ENCODE assay signal across 17 cellular contexts in the genomic region with DNA sequence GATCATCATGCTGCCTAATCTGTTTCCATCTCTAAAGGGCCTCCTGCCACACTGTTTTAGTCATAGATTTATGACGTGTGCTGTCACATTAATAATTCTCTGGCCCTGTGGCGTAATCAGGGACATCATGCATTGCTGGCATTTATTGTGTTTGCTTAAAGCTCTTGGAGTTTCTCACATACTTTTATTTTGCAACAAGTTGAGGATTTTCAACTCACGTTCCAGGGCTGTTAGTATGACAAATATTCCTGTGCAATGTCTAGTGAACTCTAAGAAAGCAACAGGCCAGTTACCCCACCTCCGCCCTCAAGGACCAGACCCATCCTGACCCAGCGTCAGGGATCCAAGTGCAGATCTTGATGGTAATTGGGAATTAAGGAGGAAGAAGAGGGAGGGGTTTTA. TPM values are rescaled to one million over a fixed set of nuclear protein-coding genes. Genes with fewer than 3 reads are reported as not detected.
DNase-seq lines count a peak whose midpoint lies in the region; ATAC-seq and TF ChIP-seq lines count a peak whose summit lies in the region.
"Had no signal": no experiment of that assay in that cellular context is flagged by ENCODE, and none has a peak within 500 bp of the region (broad histone marks: within the 10 kb centered on the region; RNA-seq: fewer than 3 reads in every experiment).

No MANE protein-coding gene starts in this region.

- H3K4me2 ChIP-seq in mammary epithelial cell (ENCODE audit: insufficient read depth, low read depth, low read length): no peak overlapping the region

- peaks cover 19% of the 10 kb centered on the region; the same call in 1 of the 2 replicates for H3K27me3 ChIP-seq in ACC112 (ENCODE audit: insufficient read depth, low read length)
- peaks cover 9% of the 10 kb centered on the region for H3K27me3 ChIP-seq in mammary epithelial cell (ENCODE audit: insufficient read depth, low read length)
- no peaks in the 10 kb centered on the region for H3K27me3 ChIP-seq in lung (ENCODE audit: control insufficient read depth, insufficient read depth)
- H3K27me3 ChIP-seq: ascending aorta, SJSA1 had no signal

- ATAC-seq in lung (ENCODE audit: insufficient read depth, low FRiP score): peak; percentile 59

- POLR2A ChIA-PET in HEK293 (lab: Yijun Ruan, JAX): no interaction called here

- H3K4me1 ChIP-seq in ACC112 (ENCODE audit: control insufficient read depth, insufficient read depth, low read length, unreplicated experiment) (peaks cover 7% of the 10 kb centered on the region), HEK293 (ENCODE audit: control insufficient read depth, insufficient read depth, low read length) (no peaks in the 10 kb centered on the region), mammary epithelial cell (ENCODE audit: insufficient read depth, low read length) (no peaks in the 10 kb centered on the region), lung (ENCODE audit: control insufficient read depth in 2 of 2, insufficient read depth in 2 of 2, low read length in 2 of 2) (no peaks in the 10 kb centered on the region)
- H3K4me1 ChIP-seq: ascending aorta, SJSA1 had no signal

- WGBS in mammary epithelial cell (ENCODE audit: low coverage, missing lambda C conversion rate): 53% methylated on average over 5 of the region's 5 CpGs
- 49 to 71% methylated on average over 5 of the region's 5 CpGs for WGBS in lung, 2 donors

- no peak overlapping the region for H2AFZ ChIP-seq in ACC112 (ENCODE audit: low read length, unreplicated experiment)
- no peak overlapping the region for H2AFZ ChIP-seq in mammary epithelial cell (ENCODE audit: low read depth, low read length)

- DNase-seq in mammary epithelial cell (peak; percentile 55), lung (ENCODE audit: low spot score) (peak; percentile 35), NCI-H2081 (lab: John Stamatoyannopoulos, UW) (no peak), C1 segment of cervical spinal cord (lab: John Stamatoyannopoulos, UW) (no peak), NCI-H2107 (lab: John Stamatoyannopoulos, UW) (no peak), NCI-H69 (lab: John Stamatoyannopoulos, UW) (no peak)
- DNase-seq: activated CD4-positive, alpha-beta T cell treated with anti-CD3 and anti-CD28 coated beads, Interleukin-2, amount 50 U/mL, for 48 hours; AML-193; DMS153; dorsolateral prefrontal cortex; foreskin melanocyte; NCI-H2171 treated with DMSO at 0.1 percent for 48 hours; nucleus accumbens had no signal

- in situ Hi-C loops in mammary epithelial cell (cut with MboI; ENCODE audit: low sequenced_read_pairs in 2 of 2): loop anchor here in 1 of 2 donors (10.0 kb wide), 1 partner anchor 222 kb away; no protein-coding TSS in a partner anchor

- H3K36me3 ChIP-seq in ACC112 (ENCODE audit: insufficient read depth, low read length) (no peaks in the 10 kb centered on the region), HEK293 (ENCODE audit: control insufficient read depth in 2 of 2, insufficient read depth in 1 of 2, low read length in 2 of 2) (no peaks in the 10 kb centered on the region), mammary epithelial cell (ENCODE audit: insufficient read depth, low read length) (no peaks in the 10 kb centered on the region), lung (ENCODE audit: control insufficient read depth in 2 of 2, insufficient read depth in 2 of 2, low read length in 2 of 2) (no peaks in the 10 kb centered on the region)
- H3K36me3 ChIP-seq: SJSA1 had no signal

- no peaks in the 10 kb centered on the region for H3K9me3 ChIP-seq in HEK293 (ENCODE audit: control insufficient read depth, insufficient read depth, low read depth, low read length)
- H3K9me3 ChIP-seq in mammary epithelial cell (replicated peaks; ENCODE audit: insufficient read depth, low read length): no peaks in the 10 kb centered on the region
- H3K9me3 ChIP-seq in lung (ENCODE audit: control insufficient read depth in 2 of 2, insufficient read depth in 1 of 2, low read length in 1 of 2): no peaks in the 10 kb centered on the region
- H3K9me3 ChIP-seq: ascending aorta, SJSA1 had no signal

- CTCF ChIA-PET in HEK293 (lab: Yijun Ruan, JAX): interaction anchor here (0.7 to 2.9 kb wide), 5 partner anchors 15 to 129 kb away, joined by 3 to 10 read pairs (median 4); no protein-coding TSS in a partner anchor
- CTCF ChIA-PET in mammary epithelial cell (lab: Charles Lee; ENCODE audit: low non-redundant PET): no interaction called here

- H4K20me1 ChIP-seq in mammary epithelial cell (ENCODE audit: insufficient read depth, low read length): no peaks in the 10 kb centered on the region

- H3K27ac ChIP-seq in ACC112 (ENCODE audit: low read depth, low read length) (peak overlapping the region; percentile 47), HEK293 (ENCODE audit: extremely low read depth, low read depth, low read length) (no peak overlapping the region), mammary epithelial cell (ENCODE audit: insufficient read depth, low read depth, low read length) (no peak overlapping the region), lung (ENCODE audit: low read depth in 1 of 2, low read length in 1 of 2) (no peak overlapping the region)
- H3K27ac ChIP-seq: ascending aorta, dorsolateral prefrontal cortex, SJSA1 had no signal

- H3K79me2 ChIP-seq in ACC112 (ENCODE audit: control insufficient read depth, insufficient read depth, low read length, unreplicated experiment) (no peaks in the 10 kb centered on the region), mammary epithelial cell (ENCODE audit: insufficient read depth, low read length) (no peaks in the 10 kb centered on the region)

- dilution Hi-C loops in mammary epithelial cell (cut with HindIII; ENCODE audit: low sequenced_read_pairs): no loop called here

- intact Hi-C loops in mammary epithelial cell (cut with micrococcal nuclease): loop anchor here (10.0 kb wide), 1 partner anchor 332 kb away; no protein-coding TSS in a partner anchor

- no peak overlapping the region for H3K9ac ChIP-seq in mammary epithelial cell (ENCODE audit: insufficient read depth, low read length)

- no TSS peak for BruUV-seq in mammary epithelial cell (replicated peaks; lab: Mats Ljungman, UMichigan)

- no peak overlapping the region for H3K4me3 ChIP-seq in ACC112 (ENCODE audit: low read depth, low read length)
- no peak overlapping the region for H3K4me3 ChIP-seq in HEK293 (ENCODE audit: low read depth, low read length)
- no peak overlapping the region for H3K4me3 ChIP-seq in mammary epithelial cell (replicated peaks in 1 of 3; ENCODE audit: insufficient read depth in 1 of 3, low read depth in 2 of 3, low read length in 3 of 3)
- H3K4me3 ChIP-seq in lung: no peak overlapping the region
- H3K4me3 ChIP-seq: ascending aorta, dorsolateral prefrontal cortex, SJSA1 had no signal

- TF ChIP-seq CTCF in HEK293 (tag by site-specific recombination; IDR thresholded peaks at IDR 0.05): no peak
- no peak for TF ChIP-seq CTCF in mammary epithelial cell (conservative IDR thresholded peaks at IDR 0.05 in 1 of 2, IDR thresholded peaks at IDR 0.05 in 1 of 2; ENCODE audit: extremely low read depth in 1 of 2, insufficient read depth in 1 of 2, low read depth in 1 of 2, low read length in 2 of 2)
- no peak for TF ChIP-seq CTCF in lung (IDR thresholded peaks at IDR 0.05; ENCODE audit: control extremely low read depth, extremely low read depth)

TF ChIP-seq in HEK293, 187 proteins besides CTCF, POLR2A, EP300 and RAD21:
- TF ChIP-seq ZNF292 (tag by site-specific recombination; IDR thresholded peaks at IDR 0.05; ENCODE audit: borderline replicate concordance, low read depth): no peak
- TF ChIP-seq TCF7L2 (IDR thresholded peaks at IDR 0.05; ENCODE audit: borderline replicate concordance, low read depth, low read length): no peak
- peak; percentile 94 for TF ChIP-seq ZBTB20 (tag by site-specific recombination; IDR thresholded peaks at IDR 0.05)
- TF ChIP-seq ZNF324 (tag by site-specific recombination; IDR thresholded peaks at IDR 0.05): no peak
- TF ChIP-seq ZNF664 (tag by site-specific recombination; IDR thresholded peaks at IDR 0.05): no peak
- TF ChIP-seq, protein P1, sequence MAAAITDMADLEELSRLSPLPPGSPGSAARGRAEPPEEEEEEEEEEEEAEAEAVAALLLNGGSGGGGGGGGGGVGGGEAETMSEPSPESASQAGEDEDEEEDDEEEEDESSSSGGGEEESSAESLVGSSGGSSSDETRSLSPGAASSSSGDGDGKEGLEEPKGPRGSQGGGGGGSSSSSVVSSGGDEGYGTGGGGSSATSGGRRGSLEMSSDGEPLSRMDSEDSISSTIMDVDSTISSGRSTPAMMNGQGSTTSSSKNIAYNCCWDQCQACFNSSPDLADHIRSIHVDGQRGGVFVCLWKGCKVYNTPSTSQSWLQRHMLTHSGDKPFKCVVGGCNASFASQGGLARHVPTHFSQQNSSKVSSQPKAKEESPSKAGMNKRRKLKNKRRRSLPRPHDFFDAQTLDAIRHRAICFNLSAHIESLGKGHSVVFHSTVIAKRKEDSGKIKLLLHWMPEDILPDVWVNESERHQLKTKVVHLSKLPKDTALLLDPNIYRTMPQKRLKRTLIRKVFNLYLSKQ (tag by site-specific recombination; IDR thresholded peaks at IDR 0.05; ENCODE audit: borderline replicate concordance): no peak
- TF ChIP-seq SCRT2 (tag by site-specific recombination; IDR thresholded peaks at IDR 0.05): peak; percentile 69

RNA-seq across cellular contexts. Expression of gene PIGA, which starts 7.8 kb away (rescaled TPM):
- total RNA-seq in mammary epithelial cell (10 to 100 TPM; 13.3 to 20.9 TPM), lung (10 to 100 TPM; 21.6 to 72.8 TPM)
- polyA plus RNA-seq in mammary epithelial cell (7.3 TPM), lung (10 to 100 TPM; 11.7 to 16.0 TPM)
- polyA minus RNA-seq in mammary epithelial cell: 7.3 TPM

RNA-seq across cellular contexts. Expression of gene ASB11, which starts 27.6 kb away (rescaled TPM):
- total RNA-seq in mammary epithelial cell (not detected), lung (under 1 TPM; 0.06 to 0.34 TPM)
- polyA plus RNA-seq in mammary epithelial cell (not detected), lung (under 1 TPM in 1 of 2 donors, not detected in 1; 0.06 TPM)
- polyA minus RNA-seq in mammary epithelial cell: not detected
- total RNA-seq: ascending aorta, SJSA1 had no signal

RNA-seq across cellular contexts. Expression of gene VEGFD, which starts 41.1 kb away (rescaled TPM):
- total RNA-seq in mammary epithelial cell: under 1 TPM; under 0.01 to 0.28 TPM
- polyA plus RNA-seq in mammary epithelial cell: 0.06 TPM
- not detected for polyA minus RNA-seq in mammary epithelial cell
- total RNA-seq in lung: 10 to 100 TPM; 15.6 to 31.5 TPM
- 1 to 10 TPM; 6.1 to 10.0 TPM for polyA plus RNA-seq in lung
- total RNA-seq: SJSA1 had no signal

Comparison
In these comparisons a context has a peak if more than half of its experiments do, and no peak if none do; other contexts are left out.
1. DNase-seq: peak in mammary epithelial cell (single experiment) and lung (single experiment); none in NCI-H2081 (0 of 2), C1 segment of cervical spinal cord (0 of 14), NCI-H2107 (single experiment) and NCI-H69 (single experiment).
2. RNA of gene VEGFD, which starts 41.1 kb away (total RNA-seq): 15.6 to 31.5 TPM in lung; under 0.01 to 0.28 TPM in mammary epithelial cell; every median in the first group is over 10 times any median in the second.